Comparison of ENCODE assay signal across 17 cellular contexts in the genomic region with DNA sequence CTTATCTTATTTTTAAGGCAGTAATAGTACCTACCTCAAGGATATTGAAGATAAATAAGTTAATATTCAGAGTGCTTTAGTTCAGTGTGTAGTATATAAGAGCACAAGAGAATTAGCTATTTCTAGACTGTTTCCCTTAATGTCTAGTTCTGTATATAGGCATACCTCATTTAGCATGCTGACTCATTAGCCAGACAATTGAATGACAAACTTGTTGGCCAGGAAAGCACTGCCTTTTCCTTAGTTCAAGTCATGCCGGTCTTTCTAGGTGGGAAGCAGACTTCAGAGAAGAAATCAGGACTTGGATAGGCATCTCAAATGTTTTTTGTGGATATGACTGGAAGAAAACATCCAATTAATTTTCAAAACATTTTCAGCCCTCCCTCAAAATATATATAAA. TPM values are rescaled to one million over a fixed set of nuclear protein-coding genes. Genes with fewer than 3 reads are reported as not detected.
A peak's percentile ranks its signal among the peaks of the same experiment; 100 is the strongest.
DNase-seq lines count a peak whose midpoint lies in the region; ATAC-seq and TF ChIP-seq lines count a peak whose summit lies in the region.
"Had no signal": no experiment of that assay in that cellular context is flagged by ENCODE, and none has a peak within 500 bp of the region (broad histone marks: within the 10 kb centered on the region; RNA-seq: fewer than 3 reads in every experiment).

No MANE protein-coding gene starts in this region.

- H3K27ac Mint-ChIP-seq in MCF 10A (ENCODE audit: low read depth, unreplicated experiment): no peak overlapping the region

- no peak overlapping the region for H3K4me3 Mint-ChIP-seq in MCF 10A (ENCODE audit: unreplicated experiment)

- no peaks in the 10 kb centered on the region for H4K20me1 ChIP-seq in smooth muscle cell (ENCODE audit: low read depth)

- H3K4me1 ChIP-seq in breast epithelium: no peaks in the 10 kb centered on the region
- peaks cover 11% of the 10 kb centered on the region for H3K4me1 ChIP-seq in adipocyte (ENCODE audit: control insufficient read depth, insufficient read depth, low read length)
- no peaks in the 10 kb centered on the region for H3K4me1 ChIP-seq in smooth muscle cell (ENCODE audit: low read depth)

- TF ChIP-seq CTCF in MCF 10A (IDR thresholded peaks at IDR 0.05; ENCODE audit: unreplicated experiment) (no peak), breast epithelium (IDR thresholded peaks at IDR 0.05) (no peak), smooth muscle cell (IDR thresholded peaks at IDR 0.05; ENCODE audit: borderline replicate concordance, insufficient read depth, poor library complexity, severe bottlenecking) (no peak)

- peak overlapping the region; percentile 3 for H3K4me2 ChIP-seq in smooth muscle cell
- H3K4me2 ChIP-seq: A549, SK-N-SH had no signal

- CTCF ChIA-PET in MCF 10A (lab: Yijun Ruan, JAX): no interaction called here

- no peaks in the 10 kb centered on the region for H3K27me3 ChIP-seq in breast epithelium
- H3K27me3 ChIP-seq in adipocyte (replicated peaks; ENCODE audit: control insufficient read depth, insufficient read depth, low read length): no peaks in the 10 kb centered on the region
- H3K27me3 ChIP-seq in smooth muscle cell (ENCODE audit: low read depth): no peaks in the 10 kb centered on the region
- H3K27me3 ChIP-seq: suprapubic skin had no signal

- peaks cover 33% of the 10 kb centered on the region for H3K36me3 Mint-ChIP-seq in MCF 10A (ENCODE audit: insufficient read depth, unreplicated experiment)

- H3K27me3 Mint-ChIP-seq in MCF 10A (ENCODE audit: insufficient read depth, unreplicated experiment): no peaks in the 10 kb centered on the region
- H3K27me3 Mint-ChIP-seq: CD8-positive, alpha-beta memory T cell had no signal

- H2AFZ ChIP-seq in smooth muscle cell (ENCODE audit: low read depth): no peak overlapping the region

- intact Hi-C loops in MCF 10A (cut with micrococcal nuclease): no loop called here
- intact Hi-C loops in breast epithelium (cut with DNase I; ENCODE audit: low total_unique reads): no loop called here
- intact Hi-C loops in left ventricle myocardium superior (cut with micrococcal nuclease): loop anchor here (10.0 kb wide), 1 partner anchor 67 kb away; no protein-coding TSS in a partner anchor

- H3K4me3 ChIP-seq in breast epithelium (no peak overlapping the region), adipocyte (ENCODE audit: low read length) (no peak overlapping the region), smooth muscle cell (no peak overlapping the region)
- H3K4me3 ChIP-seq: A549, suprapubic skin had no signal

- H3K79me2 ChIP-seq in smooth muscle cell (ENCODE audit: low read depth): no peaks in the 10 kb centered on the region

- BruUV-seq in MCF 10A (replicated peaks; lab: Mats Ljungman, UMichigan): no TSS peak

- H3F3A ChIP-seq in smooth muscle cell (ENCODE audit: low read depth): no peaks in the 10 kb centered on the region

- H3K4me1 Mint-ChIP-seq in MCF 10A (ENCODE audit: insufficient read depth, unreplicated experiment): no peaks in the 10 kb centered on the region

- peak; percentile 31 for DNase-seq in MCF 10A (ENCODE audit: unreplicated experiment)
- no peak for DNase-seq in breast epithelium (ENCODE audit: low spot score in 2 of 2)
- DNase-seq in adipocyte (ENCODE audit: low read depth): peak; percentile 17
- peak; percentile 35 for DNase-seq in fibroblast of peridontal ligament (ENCODE audit: extremely low read depth)
- DNase-seq in smooth muscle cell (lab: John Stamatoyannopoulos, UW; ENCODE audit: unreplicated experiment): no peak
- no peak for DNase-seq in GDM1 (lab: John Stamatoyannopoulos, UW)
- DNase-seq in left ventricle myocardium superior: no peak
- no peak for DNase-seq in dedifferentiated amniotic fluid mesenchymal stem cell (ENCODE audit: extremely low spot score)
- DNase-seq: activated naive CD4-positive, alpha-beta T cell treated with anti-CD3 and anti-CD28 coated beads, Interleukin-2, amount 50 U/mL, for 16 hours; CD8-positive, alpha-beta memory T cell; GOT3; NCI-H2081; SK-N-SH; stimulated activated CD4-positive, alpha-beta T cell treated with anti-CD3 and anti-CD28 coated beads, Interleukin-12 subunit alpha, Interleukin-12 subunit beta, amount 100 ng/mL, for 4 hours; WERI-Rb-1 had no signal

- H3K36me3 ChIP-seq in breast epithelium: no peaks in the 10 kb centered on the region
- H3K36me3 ChIP-seq in adipocyte (ENCODE audit: control insufficient read depth, insufficient read depth, low read length, severe bottlenecking): peaks cover 44% of the 10 kb centered on the region
- H3K36me3 ChIP-seq in smooth muscle cell (ENCODE audit: low read depth): peaks cover 8% of the 10 kb centered on the region

- TF ChIP-seq POLR2A in breast epithelium (IDR thresholded peaks at IDR 0.05): no peak

- H3K9ac ChIP-seq in adipocyte (ENCODE audit: low read length) (no peak overlapping the region), smooth muscle cell (ENCODE audit: low read depth) (no peak overlapping the region)
- H3K9ac ChIP-seq: SK-N-SH had no signal

- POLR2A ChIA-PET in MCF 10A (lab: Yijun Ruan, JAX): interaction anchor here (0.7 to 2.5 kb wide), 3 partner anchors 11 to 27 kb away, joined by 3 to 19 read pairs (median 3); partner anchors contain the start of gene RIMOC1

- 71% methylated on average over 1 of the region's 1 CpG for WGBS in smooth muscle cell (ENCODE audit: low lambda C conversion rate)

- H3K9me3 Mint-ChIP-seq in MCF 10A (ENCODE audit: unreplicated experiment): no peaks in the 10 kb centered on the region
- H3K9me3 Mint-ChIP-seq: CD8-positive, alpha-beta memory T cell had no signal

- no peak for ATAC-seq in left ventricle myocardium superior
- ATAC-seq: A549 had no signal

- H3K27ac ChIP-seq in breast epithelium (no peak overlapping the region), smooth muscle cell (ENCODE audit: low read depth) (peak overlapping the region; percentile 73)
- H3K27ac ChIP-seq: A549, suprapubic skin, WERI-Rb-1 had no signal

- H3K9me3 ChIP-seq in breast epithelium: no peaks in the 10 kb centered on the region
- no peaks in the 10 kb centered on the region for H3K9me3 ChIP-seq in adipocyte (ENCODE audit: control insufficient read depth, low read length)
- H3K9me3 ChIP-seq in smooth muscle cell (replicated peaks; ENCODE audit: low read depth): no peaks in the 10 kb centered on the region
- H3K9me3 ChIP-seq: A549, SK-N-SH, suprapubic skin had no signal

RNA-seq across cellular contexts. Expression of gene FBXO4, which starts 3.2 kb away (rescaled TPM):
- total RNA-seq in MCF 10A (2022): 18.4 and 20.2 TPM in 2 replicates
- 10 to 100 TPM; 13.6 to 34.7 (median 16.7) TPM for total RNA-seq in breast epithelium
- total RNA-seq in smooth muscle cell: 12.4 and 22.9 TPM in 2 replicates
- 7.5 and 10.3 TPM in 2 replicates for polyA plus RNA-seq in smooth muscle cell
- 3.1 TPM for total RNA-seq in left ventricle myocardium superior

RNA-seq across cellular contexts. Expression of gene RIMOC1, which starts 17.7 kb away (rescaled TPM):
- 40.4 and 45.4 TPM in 2 replicates for total RNA-seq in MCF 10A (2022)
- total RNA-seq in breast epithelium: 10 to 100 TPM; 16.4 to 23.0 (median 21.7) TPM
- 36.9 and 38.9 TPM in 2 replicates for total RNA-seq in smooth muscle cell
- 9.6 and 12.0 TPM in 2 replicates for polyA plus RNA-seq in smooth muscle cell
- 14.7 TPM for total RNA-seq in left ventricle myocardium superior

RNA-seq across cellular contexts. Expression of gene OXCT1, which starts 51.6 kb away (rescaled TPM):
- total RNA-seq in MCF 10A (2022): 47.1 and 48.6 TPM in 2 replicates
- 10 to 100 TPM; 19.3 to 49.4 (median 21.8) TPM for total RNA-seq in breast epithelium
- 16.7 and 19.8 TPM in 2 replicates for total RNA-seq in smooth muscle cell
- 10.0 and 11.2 TPM in 2 replicates for polyA plus RNA-seq in smooth muscle cell
- total RNA-seq in left ventricle myocardium superior: 154 TPM

Comparison
In these comparisons a context has a peak if more than half of its experiments do, and no peak if none do; other contexts are left out.
1. DNase-seq: peak in MCF 10A (single experiment), adipocyte (single experiment) and fibroblast of peridontal ligament (single experiment); none in breast epithelium (0 of 2), smooth muscle cell (single experiment), GDM1 (single experiment), left ventricle myocardium superior (single experiment) and dedifferentiated amniotic fluid mesenchymal stem cell (single experiment).